Comparison of ENCODE assay signal across 8 cellular contexts in genomic region chr21:31659286-31660133, GRCh38. TPM values are rescaled to one million over a fixed set of nuclear protein-coding genes. Genes with fewer than 3 reads are reported as not detected.
DNase-seq lines count a peak whose midpoint lies in the region; ATAC-seq, FAIRE-seq and TF ChIP-seq lines count a peak whose summit lies in the region.

TSS of gene SOD1 (plus strand) at chr21:31659693. CDS start at chr21:31659770, 77 bp downstream.

- WGBS in pancreas, 2 donors = 0 to 1% methylated on average over 71 to 91 of the region's 91 CpGs
- 2 to 3% methylated on average over 25 to 33 of the region's 91 CpGs for WGBS in thyroid gland, 2 donors

- intact Hi-C loops in Right ventricle myocardium superior (cut with DNase I) = no loop called here
- intact Hi-C loops in pancreas (cut with DNase I) = no loop called here
- intact Hi-C loops in thyroid gland (cut with DNase I) = loop anchor here (5.0 kb wide), 1 partner anchor 73 kb away; the partner anchor contains the start of gene SCAF4

- no peaks in the 10 kb centered on the region for H3K27me3 ChIP-seq in pancreas
- H3K27me3 ChIP-seq in thyroid gland = no peaks in the 10 kb centered on the region

- H3K36me3 ChIP-seq in pancreas = no peaks in the 10 kb centered on the region
- no peaks in the 10 kb centered on the region for H3K36me3 ChIP-seq in thyroid gland

- TF ChIP-seq POLR2A in GM12891 (IDR thresholded peaks at IDR 0.05; ENCODE audit: low read depth, low read length) = peak; percentile 99
- peak; percentile 38 to 96 for TF ChIP-seq POLR2A in thyroid gland (IDR thresholded peaks at IDR 0.05)

- H3K4me3 ChIP-seq in pancreas (peak within 1 kb of the TSS; percentile 71 to 94 (median 79)), thyroid gland (replicated peaks in 1 of 3) (peak within 1 kb of the TSS; percentile 54 to 74 (median 66))

- H3K27ac ChIP-seq in pancreas = peak within 1 kb of the TSS; percentile 70 to 89 (median 82)
- H3K27ac ChIP-seq in thyroid gland = peak within 1 kb of the TSS; percentile 40 to 87 (median 86)

- FAIRE-seq in GM12891 (lab: Jason Lieb, UNC) = peak; percentile 95
- FAIRE-seq in pancreas (lab: Jason Lieb, UNC) = no peak

- peaks cover 0 to 12% (median 6%) of the 10 kb centered on the region in 3 donors for H3K4me1 ChIP-seq in pancreas
- H3K4me1 ChIP-seq in thyroid gland = peaks cover 14 to 35% of the 10 kb centered on the region in 2 donors

- DNase-seq in GM12891 (ENCODE audit: insufficient read length, low spot score) (peak; percentile 91), NCI-H1417 treated with DMSO at 0.1 percent for 48 hours (lab: John Stamatoyannopoulos, UW) (peak; percentile 82), SW 1271 (lab: John Stamatoyannopoulos, UW) (peak; percentile 61 to 83), Right ventricle myocardium superior (peak; percentile 98), pancreas (peak; percentile 90 to 96 (median 94)), thyroid gland (peak; percentile 94)
- DNase-seq in activated naive CD8-positive, alpha-beta T cell treated with anti-CD3 and anti-CD28 coated beads, Interleukin-2, amount 50 U/mL, for 16 hours (ENCODE audit: low read depth, low spot score) = peak; percentile 91

- TF ChIP-seq CTCF in pancreas (IDR thresholded peaks at IDR 0.05) = peak in 1 of 4 donors; percentile 14
- TF ChIP-seq CTCF in thyroid gland (IDR thresholded peaks at IDR 0.05) = peak in 1 of 6 experiments; percentile 1

- H3K9me3 ChIP-seq in pancreas = no peaks in the 10 kb centered on the region
- no peaks in the 10 kb centered on the region for H3K9me3 ChIP-seq in thyroid gland

- ATAC-seq in HG02798 (IDR thresholded peaks at IDR 0.05; ENCODE audit: poor library complexity, unreplicated experiment) = peak; percentile 97
- ATAC-seq in Right ventricle myocardium superior (ENCODE audit: poor library complexity) = peak; percentile 97
- peak; percentile 94 to 99 (median 97) for ATAC-seq in pancreas

TF ChIP-seq in GM12891, 5 proteins besides CTCF, POLR2A, EP300 and RAD21:
- no peak for TF ChIP-seq PAX5 (IDR thresholded peaks at IDR 0.05; ENCODE audit: insufficient read depth, low read length, severe bottlenecking)
- no peak for TF ChIP-seq SPI1 (IDR thresholded peaks at IDR 0.05; ENCODE audit: low read depth, low read length)
- peak; percentile 94 for TF ChIP-seq POU2F2 (IDR thresholded peaks at IDR 0.05; ENCODE audit: low read depth, low read length)
- peak; percentile 89 for TF ChIP-seq TAF1 (IDR thresholded peaks at IDR 0.05; ENCODE audit: low read depth, low read length)
- TF ChIP-seq POLR2AphosphoS5 (IDR thresholded peaks at IDR 0.05; ENCODE audit: low read depth, low read length) = peak; percentile 99

RNA-seq across cellular contexts. Expression of gene SOD1, which starts in this region (rescaled TPM):
- 293 TPM for polyA plus RNA-seq in GM12891 (2012; ENCODE audit: low read depth, missing spikeins)
- total RNA-seq in Right ventricle myocardium superior (445 TPM), pancreas (10 to 100 TPM; 35.3 to 83.2 (median 54.0) TPM), thyroid gland (100 to 1,000 TPM; 147 to 331 (median 261) TPM)
- polyA plus RNA-seq in pancreas = 100 to 1,000 TPM; 122 to 191 TPM

Comparison
In these comparisons a context has a peak if more than half of its experiments do, and no peak if none do; other contexts are left out.
1. Peak in every context shown above with its lines: DNase-seq, ATAC-seq, H3K4me3 ChIP-seq and H3K27ac ChIP-seq.